ENCODE assay signal across 23 cellular contexts in genomic region chr7:157772486-157773130, GRCh38.
"Had no signal": no experiment of that assay in that cellular context is flagged by ENCODE, and none has a peak within 500 bp of the region (broad histone marks: within the 10 kb centered on the region; RNA-seq: fewer than 3 reads in every experiment).

No MANE protein-coding gene starts in this region.

- H3K9me3 ChIP-seq: neutrophil, upper lobe of right lung had no signal

- DNase-seq: heart right ventricle; islet precursor cell; kidney glomerular epithelial cell; left colon; midbrain; naive thymus-derived CD8-positive, alpha-beta T cell; occipital lobe; stimulated activated CD4-positive, alpha-beta T cell treated with anti-CD3 and anti-CD28 coated beads, Interleukin-4, amount 100 ng/mL, for 24 hours; stimulated activated naive CD4-positive, alpha-beta T cell; tibial artery; trophoblast cell; upper lobe of right lung had no signal

- H3K36me3 ChIP-seq: heart right ventricle, left lung, neutrophil, suprapubic skin, thoracic aorta, tibial artery, upper lobe of right lung had no signal

- H3K9ac ChIP-seq: parathyroid adenoma had no signal

- FAIRE-seq: urothelium cell line had no signal

- H3K27ac ChIP-seq: heart right ventricle, hepatocyte, left lung, neutrophil, parathyroid adenoma, psoas muscle, skin epidermis, suprapubic skin, thoracic aorta, tibial artery, upper lobe of right lung had no signal

- H3K79me2 ChIP-seq: hepatocyte, parathyroid adenoma had no signal

- H2AFZ ChIP-seq: hepatocyte, parathyroid adenoma had no signal

- ATAC-seq: left colon; left lung; naive thymus-derived CD8-positive, alpha-beta T cell; psoas muscle; sciatic nerve; stimulated activated effector memory CD8-positive, alpha-beta T cell treated with anti-CD3 and anti-CD28 coated beads, Interleukin-12 subunit alpha, Interleukin-12 subunit beta, amount 100 ng/mL, for 72 hours; upper lobe of right lung had no signal

- H3K4me1 ChIP-seq: heart right ventricle, left lung, parathyroid adenoma, psoas muscle, suprapubic skin, tibial artery, upper lobe of right lung had no signal

- H3K4me2 ChIP-seq: hepatocyte had no signal

- H3K4me3 ChIP-seq: heart right ventricle, hepatocyte, left lung, psoas muscle, skin epidermis, suprapubic skin, thoracic aorta, tibial artery, upper lobe of right lung had no signal
